15 cellular contexts compared by ENCODE assay signal in genomic region chr6:125220712-125221111, GRCh38.
A peak's percentile ranks its signal among the peaks of the same experiment; 100 is the strongest.
DNase-seq lines count a peak whose midpoint lies in the region; ATAC-seq and TF ChIP-seq lines count a peak whose summit lies in the region.
"Had no signal": no experiment of that assay in that cellular context is flagged by ENCODE, and none has a peak within 500 bp of the region (broad histone marks: within the 10 kb centered on the region; RNA-seq: fewer than 3 reads in every experiment).

No MANE protein-coding gene starts in this region.

- H2AK9ac ChIP-seq in IMR-90 (replicated peaks; ENCODE audit: low read depth, low read length, poor library complexity), result no peak overlapping the region

- in situ Hi-C loops in IMR-90 (cut with MboI; ENCODE audit: low sequenced_read_pairs), result no loop called here

- H3K4me2 ChIP-seq in IMR-90 (ENCODE audit: low read depth, low read length) (no peak overlapping the region), mesenchymal stem cell (ENCODE audit: low read length, poor library complexity, severe bottlenecking) (no peak overlapping the region)

- peak overlapping the region; percentile 22; the same call in 1 of the 2 replicates for H4K5ac ChIP-seq in IMR-90 (ENCODE audit: low read depth, low read length)

- CTCF ChIA-PET in IMR-90 (lab: Yijun Ruan, JAX), result no interaction called here
- CTCF ChIA-PET in CD4-positive, alpha-beta T cell (lab: Charles Lee), result no interaction called here

- H3K27ac Mint-ChIP-seq in CD4-positive, alpha-beta T cell, result no peak overlapping the region
- H3K27ac Mint-ChIP-seq: stimulated activated naive B cell treated with anti-CD40 and anti-IgM and Interleukin-4, amounts not matched to agents 10 μg/mL and 1 μg/mL and 100 μg/mL, for 72 hours had no signal

- H3K4ac ChIP-seq in IMR-90 (ENCODE audit: low read depth, low read length), result no peak overlapping the region
- H3K4ac ChIP-seq in mesenchymal stem cell (ENCODE audit: low read depth in 1 of 2, low read length in 2 of 2), result no peak overlapping the region

- H2BK120ac ChIP-seq in IMR-90 (ENCODE audit: low read depth, low read length), result no peak overlapping the region
- H2BK120ac ChIP-seq in mesenchymal stem cell (ENCODE audit: low read depth, low read length), result no peak overlapping the region

- H2BK12ac ChIP-seq in mesenchymal stem cell (ENCODE audit: low read length in 2 of 2), result no peak overlapping the region

- H3K27ac ChIP-seq in IMR-90 (ENCODE audit: insufficient read depth, low read length), result no peak overlapping the region
- H3K27ac ChIP-seq in mesenchymal stem cell (ENCODE audit: low read length, poor library complexity, severe bottlenecking), result peak overlapping the region; percentile 34
- H3K27ac ChIP-seq in stomach, result peak overlapping the region in 3 of 5 donors; percentile 4 to 41 (median 24)
- H3K27ac ChIP-seq in effector memory CD4-positive, alpha-beta T cell (ENCODE audit: insufficient read depth, low read length, poor library complexity, severe bottlenecking), result no peak overlapping the region
- no peak overlapping the region for H3K27ac ChIP-seq in CD4-positive, alpha-beta T cell (ENCODE audit: low read depth, low read length)
- H3K27ac ChIP-seq: cardiac muscle cell, esophagus muscularis mucosa had no signal

- H2BK5ac ChIP-seq in IMR-90 (ENCODE audit: low read depth, low read length, poor library complexity, severe bottlenecking) (peak overlapping the region; percentile 40), mesenchymal stem cell (ENCODE audit: low read depth, low read length, poor library complexity, severe bottlenecking) (no peak overlapping the region)

- no CpG with 5 or more reads among the region's 2 CpGs for WGBS in IMR-90 (ENCODE audit: extremely low coverage in 2 of 2, insufficient read length in 1 of 2), 2 experiments
- 89% methylated on average over 2 of the region's 2 CpGs for WGBS in mesenchymal stem cell
- 72 to 94% (median 75%) methylated on average over 2 of the region's 2 CpGs for WGBS in stomach, 5 donors

- H3K27me3 ChIP-seq in IMR-90 (ENCODE audit: control insufficient read depth, insufficient read depth, low read length), result no peaks in the 10 kb centered on the region
- no peaks in the 10 kb centered on the region for H3K27me3 ChIP-seq in mesenchymal stem cell (ENCODE audit: control insufficient read depth in 1 of 2, insufficient read depth in 1 of 2, low read length in 2 of 2)
- no peaks in the 10 kb centered on the region for H3K27me3 ChIP-seq in stomach
- H3K27me3 ChIP-seq in effector memory CD4-positive, alpha-beta T cell (replicated peaks; ENCODE audit: control insufficient read depth, insufficient read depth, low read length, poor library complexity, severe bottlenecking), result no peaks in the 10 kb centered on the region
- no peaks in the 10 kb centered on the region for H3K27me3 ChIP-seq in CD4-positive, alpha-beta T cell (ENCODE audit: control insufficient read depth, insufficient read depth, low read length)
- H3K27me3 ChIP-seq: cardiac muscle cell, esophagus muscularis mucosa had no signal

- DNase-seq in IMR-90 (peak; percentile 44), fibroblast of mammary gland (ENCODE audit: low read depth) (peak; percentile 49), mesenchymal stem cell (no peak), stomach (no peak)
- DNase-seq in effector memory CD4-positive, alpha-beta T cell, result no peak
- DNase-seq in CD4-positive, alpha-beta T cell, result no peak
- DNase-seq: activated CD4-positive, alpha-beta T cell treated with anti-CD3 and anti-CD28 coated beads, Interleukin-2, amount 50 U/mL, for 1 hour; NCI-H1930; NK-92 treated with Interleukin-12 subunit alpha and Interleukin-12 subunit beta, amount 100 ng/mL, for 24 hours; stimulated activated CD4-positive, alpha-beta T cell treated with anti-CD3 and anti-CD28 coated beads, Interleukin-2, amount 100 ng/mL, for 48 hours; stimulated activated naive B cell treated with anti-CD40 and anti-IgM and Interleukin-4, amounts not matched to agents 10 μg/mL and 1 μg/mL and 100 μg/mL, for 72 hours had no signal

- H3K9me3 Mint-ChIP-seq in CD4-positive, alpha-beta T cell, result no peaks in the 10 kb centered on the region
- H3K9me3 Mint-ChIP-seq: stimulated activated naive B cell treated with anti-CD40 and anti-IgM and Interleukin-4, amounts not matched to agents 10 μg/mL and 1 μg/mL and 100 μg/mL, for 72 hours had no signal

- no peaks in the 10 kb centered on the region for H3K36me3 Mint-ChIP-seq in CD4-positive, alpha-beta T cell (ENCODE audit: low read depth)
- H3K36me3 Mint-ChIP-seq: stimulated activated naive B cell treated with anti-CD40 and anti-IgM and Interleukin-4, amounts not matched to agents 10 μg/mL and 1 μg/mL and 100 μg/mL, for 72 hours had no signal

- H3K27me3 Mint-ChIP-seq in CD4-positive, alpha-beta T cell, result peaks cover 17% of the 10 kb centered on the region

- no peaks in the 10 kb centered on the region for H3K4me1 Mint-ChIP-seq in CD4-positive, alpha-beta T cell (ENCODE audit: low read depth)
- H3K4me1 Mint-ChIP-seq: stimulated activated naive B cell treated with anti-CD40 and anti-IgM and Interleukin-4, amounts not matched to agents 10 μg/mL and 1 μg/mL and 100 μg/mL, for 72 hours had no signal

- peak overlapping the region; percentile 57 for H2AFZ ChIP-seq in IMR-90 (replicated peaks; ENCODE audit: low read length, poor library complexity)
- H2AFZ ChIP-seq in mesenchymal stem cell (ENCODE audit: low read depth, low read length), result no peak overlapping the region

- dilution Hi-C loops in IMR-90 (cut with HindIII; ENCODE audit: low sequenced_read_pairs, unreplicated experiment), result no loop called here

- H3K4me3 ChIP-seq in IMR-90 (ENCODE audit: insufficient read depth, low read depth, low read length), result no peak overlapping the region
- H3K4me3 ChIP-seq in fibroblast of mammary gland (ENCODE audit: control insufficient read depth, low read depth, low read length), result no peak overlapping the region
- H3K4me3 ChIP-seq in mesenchymal stem cell (ENCODE audit: insufficient read depth in 1 of 2, low read depth in 1 of 2, low read length in 2 of 2), result no peak overlapping the region
- no peak overlapping the region for H3K4me3 ChIP-seq in stomach
- no peak overlapping the region for H3K4me3 ChIP-seq in effector memory CD4-positive, alpha-beta T cell (ENCODE audit: insufficient read depth, low read depth, low read length, poor library complexity, severe bottlenecking)
- H3K4me3 ChIP-seq: cardiac muscle cell, esophagus muscularis mucosa had no signal

- BruUV-seq in IMR-90 (replicated peaks; lab: Mats Ljungman, UMichigan), result no TSS peak

- H4K20me1 ChIP-seq in IMR-90 (ENCODE audit: insufficient read depth, low read length), result no peaks in the 10 kb centered on the region

- H3K9ac ChIP-seq in IMR-90 (ENCODE audit: low read depth, low read length) (no peak overlapping the region), mesenchymal stem cell (ENCODE audit: low read length) (peak overlapping the region; percentile 63)

- H3K79me1 ChIP-seq in IMR-90 (ENCODE audit: low read depth in 1 of 2, low read length in 2 of 2) (no peaks in the 10 kb centered on the region), mesenchymal stem cell (replicated peaks; ENCODE audit: low read length, poor library complexity, severe bottlenecking) (peaks cover 10% of the 10 kb centered on the region)

- H3K56ac ChIP-seq in IMR-90 (ENCODE audit: extremely low read depth, insufficient read depth, low read length), result no peak overlapping the region

- H2AK5ac ChIP-seq in IMR-90 (ENCODE audit: low read depth, low read length), result no peak overlapping the region
- no peak overlapping the region for H2AK5ac ChIP-seq in mesenchymal stem cell (ENCODE audit: low read length, severe bottlenecking)

- no peak overlapping the region for H3K23ac ChIP-seq in IMR-90 (ENCODE audit: low read depth, low read length)
- no peak overlapping the region for H3K23ac ChIP-seq in mesenchymal stem cell (ENCODE audit: low read length in 2 of 2)

- TF ChIP-seq CTCF in IMR-90 (conservative IDR thresholded peaks at IDR 0.05; ENCODE audit: low read depth, low read length) (no peak), fibroblast of mammary gland (conservative IDR thresholded peaks at IDR 0.05; ENCODE audit: control insufficient read depth, insufficient read depth, low read depth, low read length) (no peak), stomach (IDR thresholded peaks at IDR 0.05) (no peak)
- TF ChIP-seq CTCF in CD4-positive, alpha-beta T cell (IDR thresholded peaks at IDR 0.05), result no peak

- H3K14ac ChIP-seq in IMR-90 (replicated peaks; ENCODE audit: low read depth, low read length) (no peak overlapping the region), mesenchymal stem cell (ENCODE audit: low read length in 2 of 2) (no peak overlapping the region)

- H4K91ac ChIP-seq in IMR-90 (ENCODE audit: insufficient read depth, low read depth, low read length) (0 out of 2 replicates have a peak overlapping the region, but pooled peaks have one; percentile 1), mesenchymal stem cell (ENCODE audit: low read length) (no peak overlapping the region)

- TF ChIP-seq POLR2A in IMR-90 (IDR thresholded peaks at IDR 0.05; ENCODE audit: low read depth, low read length) (no peak), stomach (IDR thresholded peaks at IDR 0.05) (no peak)

- peaks cover 8% of the 10 kb centered on the region for H3K4me1 ChIP-seq in IMR-90 (ENCODE audit: control insufficient read depth, insufficient read depth, low read length)
- H3K4me1 ChIP-seq in mesenchymal stem cell (ENCODE audit: control insufficient read depth, insufficient read depth, low read depth, low read length), result peaks cover 16% of the 10 kb centered on the region
- H3K4me1 ChIP-seq in stomach, result peaks cover 8 to 39% (median 25%) of the 10 kb centered on the region in 4 donors
- H3K4me1 ChIP-seq in effector memory CD4-positive, alpha-beta T cell (ENCODE audit: control insufficient read depth, insufficient read depth, low read length, poor library complexity, severe bottlenecking), result no peaks in the 10 kb centered on the region

- no peak overlapping the region for H2BK20ac ChIP-seq in IMR-90 (ENCODE audit: low read depth, low read length)

- H3K9me3 ChIP-seq in IMR-90 (ENCODE audit: control insufficient read depth, insufficient read depth, low read length) (no peaks in the 10 kb centered on the region), mesenchymal stem cell (ENCODE audit: control insufficient read depth, low read length) (no peaks in the 10 kb centered on the region), stomach (no peaks in the 10 kb centered on the region)
- H3K9me3 ChIP-seq in effector memory CD4-positive, alpha-beta T cell (ENCODE audit: control insufficient read depth, low read length), result no peaks in the 10 kb centered on the region
- no peaks in the 10 kb centered on the region for H3K9me3 ChIP-seq in CD4-positive, alpha-beta T cell (ENCODE audit: control insufficient read depth, low read length)
- H3K9me3 ChIP-seq: esophagus muscularis mucosa had no signal

- peak overlapping the region in 1 of 2 experiments; percentile 70; a peak in 1 of 4 replicates for H4K8ac ChIP-seq in IMR-90 (ENCODE audit: low read depth in 2 of 2, low read length in 2 of 2)
- no peak overlapping the region for H4K8ac ChIP-seq in mesenchymal stem cell (ENCODE audit: low read length)

- H3K36me3 ChIP-seq in IMR-90 (ENCODE audit: control insufficient read depth, insufficient read depth, low read length) (no peaks in the 10 kb centered on the region), mesenchymal stem cell (ENCODE audit: control insufficient read depth in 1 of 2, insufficient read depth in 2 of 2, low read depth in 1 of 2, low read length in 2 of 2) (no peaks in the 10 kb centered on the region), stomach (no peaks in the 10 kb centered on the region)
- H3K36me3 ChIP-seq in effector memory CD4-positive, alpha-beta T cell (ENCODE audit: control insufficient read depth, insufficient read depth, low read length), result no peaks in the 10 kb centered on the region
- H3K36me3 ChIP-seq: cardiac muscle cell, esophagus muscularis mucosa had no signal

- peak; percentile 58 for ATAC-seq in IMR-90 (ENCODE audit: low read depth)
- no peak for ATAC-seq in GM21360 (IDR thresholded peaks at IDR 0.05; ENCODE audit: unreplicated experiment)
- no peak for ATAC-seq in CD4-positive, alpha-beta T cell (ENCODE audit: poor library complexity)
- no peak for ATAC-seq in GM21381 (IDR thresholded peaks at IDR 0.05; ENCODE audit: unreplicated experiment)

- no peak overlapping the region for H3K4me3 Mint-ChIP-seq in CD4-positive, alpha-beta T cell
- H3K4me3 Mint-ChIP-seq: stimulated activated naive B cell treated with anti-CD40 and anti-IgM and Interleukin-4, amounts not matched to agents 10 μg/mL and 1 μg/mL and 100 μg/mL, for 72 hours had no signal

- POLR2A ChIA-PET in IMR-90 (lab: Charles Lee; ENCODE audit: unreplicated experiment), result no interaction called here
- POLR2A ChIA-PET in CD4-positive, alpha-beta T cell (lab: Charles Lee), result no interaction called here

- TF ChIP-seq EP300 in stomach (IDR thresholded peaks at IDR 0.05), result no peak

- intact Hi-C loops in IMR-90 (cut with micrococcal nuclease), result loop anchor here (2.0 kb wide), 1 partner anchor 18 kb away; no protein-coding TSS in a partner anchor
- intact Hi-C loops in stomach (cut with DNase I; ENCODE audit: low total_unique reads), result no loop called here
- intact Hi-C loops in CD4-positive, alpha-beta T cell (cut with DNase I, micrococcal nuclease), result no loop called here

- H3K9me1 ChIP-seq in IMR-90 (ENCODE audit: insufficient read depth, low read length), result no peaks in the 10 kb centered on the region; the same call in 1 of the 2 replicates

- H3K18ac ChIP-seq in IMR-90 (ENCODE audit: low read depth, low read length) (peak overlapping the region; percentile 26; the same call in 1 of the 2 replicates), mesenchymal stem cell (ENCODE audit: low read depth in 1 of 2, low read length in 2 of 2) (no peak overlapping the region)

- H2BK15ac ChIP-seq in IMR-90 (ENCODE audit: low read depth, low read length) (no peak overlapping the region), mesenchymal stem cell (ENCODE audit: low read depth, poor library complexity, severe bottlenecking) (no peak overlapping the region)

- TF ChIP-seq RAD21 in IMR-90 (IDR thresholded peaks at IDR 0.05; ENCODE audit: low read length), result no peak

Comparison
In these comparisons a context has a peak if more than half of its experiments do, and no peak if none do; other contexts are left out.
1. DNase-seq: peak in IMR-90 (single experiment) and fibroblast of mammary gland (single experiment); none in mesenchymal stem cell (single experiment), stomach (single experiment), effector memory CD4-positive, alpha-beta T cell (0 of 3) and CD4-positive, alpha-beta T cell (0 of 10).
2. H3K27ac ChIP-seq: peak in mesenchymal stem cell (single experiment) and stomach (3 of 5); none in IMR-90 (single experiment), effector memory CD4-positive, alpha-beta T cell (single experiment) and CD4-positive, alpha-beta T cell (single experiment).